20 cellular contexts compared by ENCODE assay signal in genomic region chr15:89870688-89871288, GRCh38. TPM values are rescaled to one million over a fixed set of nuclear protein-coding genes. Genes with fewer than 3 reads are reported as not detected.
A peak's percentile ranks its signal among the peaks of the same experiment; 100 is the strongest.
DNase-seq lines count a peak whose midpoint lies in the region; ATAC-seq and TF ChIP-seq lines count a peak whose summit lies in the region.
"Had no signal": no experiment of that assay in that cellular context is flagged by ENCODE, and none has a peak within 500 bp of the region (broad histone marks: within the 10 kb centered on the region; RNA-seq: fewer than 3 reads in every experiment).

No MANE protein-coding gene starts in this region.

- no peak overlapping the region for H3K4me2 ChIP-seq in mesenchymal stem cell (ENCODE audit: low read length, poor library complexity, severe bottlenecking)
- H3K4me2 ChIP-seq: BLaER1, GM23338 had no signal

- TF ChIP-seq POLR2A in spleen (IDR thresholded peaks at IDR 0.05), result no peak
- TF ChIP-seq POLR2A in Peyer's patch (IDR thresholded peaks at IDR 0.05), result no peak

- H2BK12ac ChIP-seq in mesenchymal stem cell (ENCODE audit: low read length in 2 of 2), result no peak overlapping the region

- H4K8ac ChIP-seq in mesenchymal stem cell (ENCODE audit: low read length), result no peak overlapping the region

- H3K36me3 ChIP-seq in neutrophil, result peaks cover 9% of the 10 kb centered on the region
- H3K36me3 ChIP-seq in spleen, result peaks cover 0 to 68% (median 25%) of the 10 kb centered on the region in 6 donors
- H3K36me3 ChIP-seq in mesenchymal stem cell (ENCODE audit: control insufficient read depth in 1 of 2, insufficient read depth in 2 of 2, low read depth in 1 of 2, low read length in 2 of 2), result peaks cover 8 to 39% of the 10 kb centered on the region in 2 experiments
- peaks cover 0 to 21% (median 0%) of the 10 kb centered on the region in 3 donors for H3K36me3 ChIP-seq in Peyer's patch

- H3K4me1 Mint-ChIP-seq in CD14-positive monocyte, result peaks cover 23% of the 10 kb centered on the region
- H3K4me1 Mint-ChIP-seq in glutamatergic neuron (ENCODE audit: low read depth, unreplicated experiment), result no peaks in the 10 kb centered on the region
- H3K4me1 Mint-ChIP-seq: GM23338 had no signal

- H2AFZ ChIP-seq in mesenchymal stem cell (ENCODE audit: low read depth, low read length), result no peak overlapping the region
- H2AFZ ChIP-seq: GM23338 had no signal

- H3K9ac ChIP-seq in mesenchymal stem cell (ENCODE audit: low read length), result no peak overlapping the region
- H3K9ac ChIP-seq: BLaER1 had no signal

- no peak overlapping the region for H3K4ac ChIP-seq in mesenchymal stem cell (ENCODE audit: low read depth in 1 of 2, low read length in 2 of 2)

- peak overlapping the region in 5 of 7 donors; percentile 10 to 75 (median 60) for H3K27ac Mint-ChIP-seq in CD14-positive monocyte
- no peak overlapping the region for H3K27ac Mint-ChIP-seq in glutamatergic neuron (ENCODE audit: unreplicated experiment)
- H3K27ac Mint-ChIP-seq: CD8-positive, alpha-beta T cell; GM23338; HFFc6 had no signal

- no peak overlapping the region for H3K14ac ChIP-seq in mesenchymal stem cell (ENCODE audit: low read length in 2 of 2)

- no peak overlapping the region for H3K23ac ChIP-seq in mesenchymal stem cell (ENCODE audit: low read length in 2 of 2)

- peaks cover 25 to 31% of the 10 kb centered on the region in 2 experiments for H3K4me1 ChIP-seq in neutrophil (ENCODE audit: control insufficient read depth in 1 of 2, insufficient read depth in 1 of 2, low read depth in 1 of 2, low read length in 1 of 2)
- peaks cover 0 to 21% (median 9%) of the 10 kb centered on the region in 6 donors for H3K4me1 ChIP-seq in spleen
- H3K4me1 ChIP-seq in mesenchymal stem cell (ENCODE audit: control insufficient read depth, insufficient read depth, low read depth, low read length), result no peaks in the 10 kb centered on the region
- peaks cover 0 to 4% (median 0%) of the 10 kb centered on the region in 4 donors for H3K4me1 ChIP-seq in Peyer's patch
- H3K4me1 ChIP-seq: BLaER1 had no signal

- H3K27me3 ChIP-seq in neutrophil (no peaks in the 10 kb centered on the region), spleen (replicated peaks in 1 of 7) (no peaks in the 10 kb centered on the region), mesenchymal stem cell (ENCODE audit: control insufficient read depth in 1 of 2, insufficient read depth in 1 of 2, low read length in 2 of 2) (no peaks in the 10 kb centered on the region), Peyer's patch (no peaks in the 10 kb centered on the region)
- H3K27me3 ChIP-seq: BLaER1 had no signal

- peaks cover 36 to 62% of the 10 kb centered on the region in 2 donors for H3K36me3 Mint-ChIP-seq in CD14-positive monocyte
- H3K36me3 Mint-ChIP-seq in glutamatergic neuron (ENCODE audit: unreplicated experiment), result peaks cover 12% of the 10 kb centered on the region

- no peak overlapping the region for H4K91ac ChIP-seq in mesenchymal stem cell (ENCODE audit: low read length)

- ATAC-seq in left colon, result peak; percentile 74
- ATAC-seq: CD8-positive, alpha-beta T cell; GM12878; GM23338 had no signal

- no peak overlapping the region for H2BK15ac ChIP-seq in mesenchymal stem cell (ENCODE audit: low read depth, poor library complexity, severe bottlenecking)

- H3K4me3 Mint-ChIP-seq in CD14-positive monocyte, result no peak overlapping the region
- H3K4me3 Mint-ChIP-seq in glutamatergic neuron (ENCODE audit: unreplicated experiment), result no peak overlapping the region
- H3K4me3 Mint-ChIP-seq: CD8-positive, alpha-beta T cell; GM23338; HFFc6 had no signal

- no peak for TF ChIP-seq CTCF in CD14-positive monocyte (IDR thresholded peaks at IDR 0.05)
- no peak for TF ChIP-seq CTCF in VCaP (conservative IDR thresholded peaks at IDR 0.05)
- TF ChIP-seq CTCF in neutrophil (IDR thresholded peaks at IDR 0.05), result no peak
- TF ChIP-seq CTCF in spleen (IDR thresholded peaks at IDR 0.05 in 8 of 11, conservative IDR thresholded peaks at IDR 0.05 in 3 of 11), result no peak
- no peak for TF ChIP-seq CTCF in Peyer's patch (IDR thresholded peaks at IDR 0.05)
- no peak for TF ChIP-seq CTCF in glutamatergic neuron (IDR thresholded peaks at IDR 0.05; ENCODE audit: partially characterized antibody, unreplicated experiment)

- 95 to 99% (median 97%) methylated on average over 4 of the region's 4 CpGs for WGBS in spleen, 5 donors
- 96% methylated on average over 4 of the region's 4 CpGs for WGBS in mesenchymal stem cell

- peaks cover 0 to 1% (median 0%) of the 10 kb centered on the region in 7 donors for H3K9me3 Mint-ChIP-seq in CD14-positive monocyte
- H3K9me3 Mint-ChIP-seq in glutamatergic neuron (ENCODE audit: unreplicated experiment), result peaks cover 2% of the 10 kb centered on the region
- H3K9me3 Mint-ChIP-seq: CD8-positive, alpha-beta T cell; HFFc6 had no signal

- no peaks in the 10 kb centered on the region for H3K9me3 ChIP-seq in neutrophil
- no peaks in the 10 kb centered on the region for H3K9me3 ChIP-seq in spleen
- H3K9me3 ChIP-seq in mesenchymal stem cell (ENCODE audit: control insufficient read depth, low read length), result no peaks in the 10 kb centered on the region
- no peaks in the 10 kb centered on the region for H3K9me3 ChIP-seq in Peyer's patch
- H3K9me3 ChIP-seq: BLaER1 had no signal

- 0 out of 2 replicates have a peak overlapping the region, but pooled peaks have one; percentile 5 for H3K27ac ChIP-seq in VCaP
- peak overlapping the region; percentile 77 for H3K27ac ChIP-seq in neutrophil
- peak overlapping the region in 1 of 8 donors; percentile 41 for H3K27ac ChIP-seq in spleen
- no peak overlapping the region for H3K27ac ChIP-seq in mesenchymal stem cell (ENCODE audit: low read length, poor library complexity, severe bottlenecking)
- peak overlapping the region in 2 of 4 donors; percentile 64 to 78 for H3K27ac ChIP-seq in Peyer's patch
- H3K27ac ChIP-seq: BLaER1, HL-60 had no signal

- H3K79me1 ChIP-seq in mesenchymal stem cell (replicated peaks; ENCODE audit: low read length, poor library complexity, severe bottlenecking), result peaks cover 12% of the 10 kb centered on the region

- H3K4me3 ChIP-seq in neutrophil (ENCODE audit: low read depth in 1 of 2, low read length in 1 of 2) (no peak overlapping the region), spleen (no peak overlapping the region), mesenchymal stem cell (ENCODE audit: insufficient read depth in 1 of 2, low read depth in 1 of 2, low read length in 2 of 2) (no peak overlapping the region), Peyer's patch (no peak overlapping the region)
- H3K4me3 ChIP-seq: BLaER1, GM12878, GM23338 had no signal

- no peak overlapping the region for H2AK5ac ChIP-seq in mesenchymal stem cell (ENCODE audit: low read length, severe bottlenecking)

- intact Hi-C loops in CD14-positive monocyte (cut with micrococcal nuclease) (loop anchor here in 1 of 2 donors (5.0 kb wide), 1 partner anchor 58 kb away; the partner anchor contains the start of gene ANPEP), left colon (cut with DNase I, micrococcal nuclease) (loop anchor here (5.0 to 10.0 kb wide), 2 partner anchors 103 to 116 kb away; partner anchors contain the start of gene MESP1 (in 1 of the 2)), spleen (cut with DNase I; ENCODE audit: low total_unique reads) (no loop called here)

- H3K18ac ChIP-seq in mesenchymal stem cell (ENCODE audit: low read depth in 1 of 2, low read length in 2 of 2), result no peak overlapping the region

- no peak overlapping the region for H2BK120ac ChIP-seq in mesenchymal stem cell (ENCODE audit: low read depth, low read length)

- H2BK5ac ChIP-seq in mesenchymal stem cell (ENCODE audit: low read depth, low read length, poor library complexity, severe bottlenecking), result no peak overlapping the region

- H3K27me3 Mint-ChIP-seq in CD14-positive monocyte (ENCODE audit: low read depth in 3 of 3), result no peaks in the 10 kb centered on the region
- H3K27me3 Mint-ChIP-seq in glutamatergic neuron (ENCODE audit: unreplicated experiment), result no peaks in the 10 kb centered on the region

- no peak for DNase-seq in CD14-positive monocyte (ENCODE audit: low spot score)
- no peak for DNase-seq in left colon
- no peak for DNase-seq in spleen
- DNase-seq in mesenchymal stem cell, result no peak
- no peak for DNase-seq in Peyer's patch
- no peak for DNase-seq in glutamatergic neuron
- DNase-seq: 8988T; Calu3; CD8-positive, alpha-beta T cell; DMS79 treated with DMSO at 0.1 percent for 48 hours; GF-D8; HCEC 1CT; HFFc6; IMR-90 had no signal

RNA-seq across cellular contexts. Expression of gene AP3S2, which starts 23.0 kb away (rescaled TPM):
- polyA plus RNA-seq in CD14-positive monocyte (10 to 100 TPM; 32.4 to 41.2 TPM), spleen (10 to 100 TPM in 1 of 3 donors, 1 to 10 TPM in 2; 5.4 to 14.3 (median 6.7) TPM)
- total RNA-seq in left colon (10 to 100 TPM; 54.0 to 59.3 TPM), spleen (10 to 100 TPM; 30.4 to 54.9 (median 34.9) TPM), Peyer's patch (100 to 1,000 TPM in 1 of 4 donors, 10 to 100 TPM in 3; 13.2 to 106 (median 63.5) TPM), glutamatergic neuron (ENCODE audit: unreplicated experiment) (60.5 TPM)
- 22.4 TPM for polyA plus RNA-seq in mesenchymal stem cell (2013, experiment 1 of 2)
- polyA plus RNA-seq in mesenchymal stem cell (2013, experiment 2 of 2), result 23.4 TPM

RNA-seq across cellular contexts. Expression of gene ARPIN, which starts 42.0 kb away (rescaled TPM):
- polyA plus RNA-seq in CD14-positive monocyte, result 10 to 100 TPM in 1 of 2 donors, 1 to 10 TPM in 1; 9.7 to 14.0 TPM
- 10 to 100 TPM; 40.0 to 40.4 TPM for total RNA-seq in left colon
- total RNA-seq in spleen, result 10 to 100 TPM in 6 of 7 donors, 1 to 10 TPM in 1; 8.0 to 23.1 (median 12.7) TPM
- polyA plus RNA-seq in spleen, result 1 to 10 TPM; 2.7 to 7.1 (median 3.1) TPM
- polyA plus RNA-seq in mesenchymal stem cell (2013, experiment 1 of 2), result 9.3 TPM
- polyA plus RNA-seq in mesenchymal stem cell (2013, experiment 2 of 2), result 9.2 TPM
- total RNA-seq in Peyer's patch, result 10 to 100 TPM; 20.6 to 60.4 (median 50.7) TPM
- 9.0 TPM for total RNA-seq in glutamatergic neuron (ENCODE audit: unreplicated experiment)
- total RNA-seq: CD8-positive, alpha-beta T cell; GM12878 had no signal

RNA-seq across cellular contexts. Expression of gene ANPEP, which starts 56.1 kb away (rescaled TPM):
- 100 to 1,000 TPM in 1 of 2 donors, 10 to 100 TPM in 1; 58.4 to 108 TPM for polyA plus RNA-seq in CD14-positive monocyte
- total RNA-seq in left colon, result 100 to 1,000 TPM; 439 to 623 TPM
- total RNA-seq in spleen, result 100 to 1,000 TPM in 1 of 7 donors, 10 to 100 TPM in 6; 16.6 to 226 (median 35.1) TPM
- polyA plus RNA-seq in spleen, result 10 to 100 TPM in 1 of 3 donors, 1 to 10 TPM in 2; 1.3 to 11.0 (median 7.7) TPM
- 63.7 TPM for polyA plus RNA-seq in mesenchymal stem cell (2013, experiment 1 of 2)
- polyA plus RNA-seq in mesenchymal stem cell (2013, experiment 2 of 2), result 61.6 TPM
- 1,000 to 10,000 TPM in 3 of 4 donors, 100 to 1,000 TPM in 1; 295 to 7,069 (median 4,830) TPM for total RNA-seq in Peyer's patch
- total RNA-seq in glutamatergic neuron (ENCODE audit: unreplicated experiment), result 1.9 TPM
